16 cellular contexts compared by ENCODE assay signal in the genomic region with DNA sequence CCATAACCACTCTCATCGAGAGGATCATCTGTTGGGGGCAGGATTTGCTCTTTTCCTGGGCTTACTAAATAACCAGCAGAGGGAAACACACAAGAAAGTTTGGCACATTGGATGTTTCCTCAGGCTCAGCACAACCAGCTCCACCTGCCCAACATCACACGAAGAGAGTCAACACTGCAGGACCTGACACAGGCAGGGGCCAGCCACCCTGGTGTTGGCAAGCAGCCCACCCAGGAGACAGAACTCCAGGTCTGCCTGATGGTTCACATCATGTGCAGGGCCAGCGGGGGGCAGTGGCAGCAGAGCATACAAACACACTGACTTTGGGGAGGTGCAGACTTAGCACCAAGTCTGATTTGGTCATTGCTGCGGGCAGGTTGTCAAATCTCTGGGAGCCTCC.
A peak's percentile ranks its signal among the peaks of the same experiment; 100 is the strongest.
DNase-seq lines count a peak whose midpoint lies in the region; TF ChIP-seq lines count a peak whose summit lies in the region.
"Had no signal": no experiment of that assay in that cellular context is flagged by ENCODE, and none has a peak within 500 bp of the region (broad histone marks: within the 10 kb centered on the region; RNA-seq: fewer than 3 reads in every experiment).

No MANE protein-coding gene starts in this region.

- no peak overlapping the region for H3K27ac Mint-ChIP-seq in CD14-positive monocyte
- H3K27ac Mint-ChIP-seq: activated T-helper 2 cell treated with anti-CD3 and anti-CD28 coated beads, Interferon-gamma antibody, Interleukin-2, Interleukin-4, amounts not matched to agents 10 μg/mL and 5 μg/mL and 100 μg/mL, durations not matched to agents 14 hours and 24 hours and 36 hours; dendritic cell treated with granulocyte-macrophage colony-stimulating factor and Interleukin-4, amounts not matched to agents 40 ng/mL and 50 ng/mL, for 4 days; naive thymus-derived CD8-positive, alpha-beta T cell; T-helper 1 cell treated with Interleukin-12 subunit alpha and Interleukin-12 subunit beta and Interleukin-4 antibody, amounts not matched to agents 30 μg/mL and 1 μg/mL, for 36 hours had no signal

- H3K27ac ChIP-seq in OCI-LY3 (ENCODE audit: low read length) = no peak overlapping the region
- H3K27ac ChIP-seq in adrenal gland = no peak overlapping the region
- H3K27ac ChIP-seq: left ventricle myocardium inferior had no signal

- intact Hi-C loops in CD14-positive monocyte (cut with micrococcal nuclease) (no loop called here), adrenal gland (cut with DNase I) (no loop called here)

- 72 to 85% (median 84%) methylated on average over 3 to 4 of the region's 4 CpGs for WGBS in adrenal gland, 4 donors

- no peaks in the 10 kb centered on the region for H4K20me1 ChIP-seq in OCI-LY3 (ENCODE audit: insufficient read depth, low read length)

- H3K4me1 ChIP-seq in OCI-LY3 (ENCODE audit: low read length) (no peaks in the 10 kb centered on the region), adrenal gland (replicated peaks in 1 of 2) (no peaks in the 10 kb centered on the region)

- POLR2A ChIA-PET in GM10248 (lab: Yijun Ruan, JAX) = no interaction called here
- POLR2A ChIA-PET in HEK293T (lab: Yijun Ruan, JAX) = no interaction called here

- H3K79me2 ChIP-seq in OCI-LY3 (ENCODE audit: low read length) = no peaks in the 10 kb centered on the region

- peaks cover 0 to 5% (median 0%) of the 10 kb centered on the region in 7 donors for H3K9me3 Mint-ChIP-seq in CD14-positive monocyte
- H3K9me3 Mint-ChIP-seq: activated T-helper 2 cell treated with anti-CD3 and anti-CD28 coated beads, Interferon-gamma antibody, Interleukin-2, Interleukin-4, amounts not matched to agents 10 μg/mL and 5 μg/mL and 100 μg/mL, durations not matched to agents 14 hours and 24 hours and 36 hours; dendritic cell treated with granulocyte-macrophage colony-stimulating factor and Interleukin-4, amounts not matched to agents 40 ng/mL and 50 ng/mL, for 4 days; naive thymus-derived CD8-positive, alpha-beta T cell; T-helper 1 cell treated with Interleukin-12 subunit alpha and Interleukin-12 subunit beta and Interleukin-4 antibody, amounts not matched to agents 30 μg/mL and 1 μg/mL, for 36 hours had no signal

- H3K4me3 ChIP-seq in OCI-LY3 (ENCODE audit: low read length) = no peak overlapping the region
- H3K4me3 ChIP-seq in adrenal gland = no peak overlapping the region
- H3K4me3 ChIP-seq: left ventricle myocardium inferior had no signal

- CTCF ChIA-PET in GM10248 (lab: Yijun Ruan, JAX) = no interaction called here
- CTCF ChIA-PET in HEK293T (lab: Yijun Ruan, JAX) = no interaction called here

- no peak overlapping the region for H2AFZ ChIP-seq in OCI-LY3 (ENCODE audit: low read depth, low read length)

- H3K4me2 ChIP-seq in OCI-LY3 (ENCODE audit: low read length) = no peak overlapping the region

- no peak overlapping the region for H3K4me3 Mint-ChIP-seq in CD14-positive monocyte
- H3K4me3 Mint-ChIP-seq: dendritic cell treated with granulocyte-macrophage colony-stimulating factor and Interleukin-4, amounts not matched to agents 40 ng/mL and 50 ng/mL, for 4 days; naive thymus-derived CD8-positive, alpha-beta T cell; T-helper 1 cell treated with Interleukin-12 subunit alpha and Interleukin-12 subunit beta and Interleukin-4 antibody, amounts not matched to agents 30 μg/mL and 1 μg/mL, for 36 hours had no signal

- peak; percentile 8 for DNase-seq in AG20443 (ENCODE audit: low spot score)
- DNase-seq in GM10248 (ENCODE audit: extremely low spot score) = peak; percentile 12
- DNase-seq in erythroblast (lab: John Stamatoyannopoulos, UW) = peak; percentile 12 to 14
- DNase-seq in CD14-positive monocyte (ENCODE audit: low spot score) = no peak
- DNase-seq in adrenal gland = no peak
- no peak for DNase-seq in HEK293T (ENCODE audit: extremely low spot score)
- DNase-seq: activated CD4-positive, alpha-beta T cell treated with anti-CD3 and anti-CD28 coated beads, Interleukin-2, amount 50 U/mL, for 4 hours; anterior cingulate cortex; C1 segment of cervical spinal cord; left ventricle myocardium inferior; naive thymus-derived CD8-positive, alpha-beta T cell; NCI-H2227 treated with DMSO at 0.1 percent for 48 hours had no signal

- no peak for TF ChIP-seq CTCF in GM10248 (IDR thresholded peaks at IDR 0.05; ENCODE audit: control extremely low read depth, extremely low read depth, low read depth, missing control alignments)
- 0 out of 2 replicates have a peak, but pooled peaks have one; percentile 12 for TF ChIP-seq CTCF in OCI-LY3 (IDR thresholded peaks at IDR 0.05; ENCODE audit: low read depth, low read length)
- no peak for TF ChIP-seq CTCF in CD14-positive monocyte (IDR thresholded peaks at IDR 0.05)
- no peak for TF ChIP-seq CTCF in adrenal gland (IDR thresholded peaks at IDR 0.05)

- peaks cover 62% of the 10 kb centered on the region for H3K27me3 ChIP-seq in OCI-LY3 (ENCODE audit: low read depth, low read length)
- H3K27me3 ChIP-seq in adrenal gland = peaks cover 17% of the 10 kb centered on the region

- H3K9me3 ChIP-seq in OCI-LY3 (ENCODE audit: insufficient read depth, low read length) (no peaks in the 10 kb centered on the region), adrenal gland (replicated peaks in 1 of 3) (no peaks in the 10 kb centered on the region)
- H3K9me3 ChIP-seq: left ventricle myocardium inferior had no signal

- no peaks in the 10 kb centered on the region for H3K4me1 Mint-ChIP-seq in CD14-positive monocyte

- peaks cover 2 to 15% (median 7%) of the 10 kb centered on the region in 3 donors for H3K27me3 Mint-ChIP-seq in CD14-positive monocyte (ENCODE audit: low read depth in 3 of 3)

- TF ChIP-seq POLR2A in erythroblast (IDR thresholded peaks at IDR 0.05; ENCODE audit: low read length) = no peak
- TF ChIP-seq POLR2A in adrenal gland (IDR thresholded peaks at IDR 0.05) = no peak

- H3K9ac ChIP-seq in OCI-LY3 (ENCODE audit: low read length) = no peak overlapping the region

- H3K36me3 ChIP-seq in OCI-LY3 (replicated peaks; ENCODE audit: low read depth, low read length) (no peaks in the 10 kb centered on the region), adrenal gland (replicated peaks in 1 of 2) (no peaks in the 10 kb centered on the region)
- H3K36me3 ChIP-seq: left ventricle myocardium inferior had no signal

- H3K36me3 Mint-ChIP-seq in CD14-positive monocyte = no peaks in the 10 kb centered on the region
- H3K36me3 Mint-ChIP-seq: naive thymus-derived CD8-positive, alpha-beta T cell had no signal

TF ChIP-seq in HEK293T, 16 proteins besides CTCF, POLR2A, EP300 and RAD21:
- no peak for TF ChIP-seq BHLHE40 (IDR thresholded peaks at IDR 0.05; ENCODE audit: borderline replicate concordance)
TF ChIP-seq in HEK293T: peak in this region for 0.

Comparison
In these comparisons a context has a peak if more than half of its experiments do, and no peak if none do; other contexts are left out.
1. DNase-seq: peak in AG20443 (single experiment), GM10248 (single experiment) and erythroblast (2 of 2); none in CD14-positive monocyte (single experiment), adrenal gland (0 of 7) and HEK293T (single experiment).